Comparison of ENCODE assay signal across 39 cellular contexts in genomic region chr7:101667399-101667798, GRCh38. TPM values are rescaled to one million over a fixed set of nuclear protein-coding genes. Genes with fewer than 3 reads are reported as not detected.
"Had no signal": no experiment of that assay in that cellular context is flagged by ENCODE, and none has a peak within 500 bp of the region (broad histone marks: within the 10 kb centered on the region; RNA-seq: fewer than 3 reads in every experiment).

No MANE protein-coding gene starts in this region.

- DNase-seq: activated B cell treated with CpG ODN at 0.5 μM for 24 hours; activated CD4-positive, alpha-beta memory T cell treated with anti-CD3 and anti-CD28 coated beads for 36 hours; activated CD4-positive, alpha-beta T cell treated with anti-CD3 and anti-CD28 coated beads for 4 hours; activated CD4-positive, alpha-beta T cell treated with anti-CD3 and anti-CD28 coated beads, Interleukin-2, amount 10 ng/mL, durations not matched to agents 24 days and 14 days; activated CD4-positive, alpha-beta T cell treated with anti-CD3 and anti-CD28 coated beads, Interleukin-2, amount 50 U/mL, for 1 hour; activated CD4-positive, alpha-beta T cell treated with anti-CD3 and anti-CD28 coated beads, Interleukin-2, amount 50 U/mL, for 4 hours; activated CD4-positive, CD25-positive, alpha-beta regulatory T cell treated with anti-CD3 and anti-CD28 coated beads, Interleukin-2, amount 50 U/mL, for 72 hours; activated CD8-positive, alpha-beta memory T cell treated with anti-CD3 and anti-CD28 coated beads, Interleukin-2, amount 50 U/mL, for 4 hours; activated CD8-positive, alpha-beta T cell treated with anti-CD3 and anti-CD28 coated beads for 36 hours; activated effector memory CD4-positive, alpha-beta T cell treated with anti-CD3 and anti-CD28 coated beads, Interleukin-2, amount 50 U/mL, for 16 hours; activated gamma-delta T cell treated with Interleukin-2 at 50 U/mL for 16 hours; activated naive CD4-positive, alpha-beta T cell; activated naive CD4-positive, alpha-beta T cell treated with anti-CD3 and anti-CD28 coated beads for 36 hours; activated naive CD4-positive, alpha-beta T cell treated with anti-CD3 and anti-CD28 coated beads, Interleukin-2, amount 50 U/mL, for 16 hours; activated naive CD8-positive, alpha-beta T cell treated with anti-CD3 and anti-CD28 coated beads for 36 hours; activated T-cell treated with anti-CD3 and anti-CD28 coated beads for 4 hours; activated T-cell treated with anti-CD3 and anti-CD28 coated beads, Interleukin-2, amount 50 U/mL, for 1 hour; activated T-cell treated with anti-CD3 and anti-CD28 coated beads, Interleukin-2, amount 50 U/mL, for 4 hours; activated T-cell treated with anti-CD3 and anti-CD28 coated beads, Interleukin-2, amount 50 U/mL, for 72 hours; adrenal gland; amniotic stem cell; aorta; body of pancreas; brain microvascular endothelial cell; central memory CD4-positive, alpha-beta T cell; T-helper 1 cell; T-helper 2 cell; T-helper 9 cell had no signal

- H3K9me3 ChIP-seq: adrenal gland, body of pancreas had no signal

- FAIRE-seq: astrocyte, TTC549 had no signal

- H3K4me3 Mint-ChIP-seq: activated B cell treated with CpG ODN at 0.5 μM for 24 hours; activated CD4-positive, alpha-beta memory T cell treated with anti-CD3 and anti-CD28 coated beads for 36 hours; activated CD4-positive, alpha-beta T cell treated with anti-CD3 and anti-CD28 coated beads, Interleukin-2, amount 10 ng/mL, durations not matched to agents 24 days and 14 days; activated CD8-positive, alpha-beta T cell treated with anti-CD3 and anti-CD28 coated beads for 36 hours; activated naive CD4-positive, alpha-beta T cell treated with anti-CD3 and anti-CD28 coated beads for 36 hours; activated naive CD8-positive, alpha-beta T cell treated with anti-CD3 and anti-CD28 coated beads for 36 hours; activated T-cell treated with anti-CD3 and anti-CD28 coated beads, Interleukin-2, amount 50 U/mL, for 4 hours; activated T-cell treated with anti-CD3 and anti-CD28 coated beads, Interleukin-2, amount 50 U/mL, for 72 hours; activated T-helper 1 cell treated with anti-CD3 and anti-CD28 coated beads, Interleukin-12 subunit alpha, Interleukin-12 subunit beta, Interleukin-2, Interleukin-4 antibody, amounts not matched to agents 30 ng/mL and 10 ng/mL and 1 ng/mL, durations not matched to agents 14 hours and 24 hours and 36 hours; activated T-helper 17 cell treated with anti-CD3 and anti-CD28 coated beads, Interleukin-2, amount 50 U/mL, for 72 hours; T-helper 1 cell treated with Interleukin-12 subunit alpha and Interleukin-12 subunit beta and Interleukin-4 antibody, amounts not matched to agents 30 μg/mL and 1 μg/mL, for 36 hours; T-helper 2 cell treated with Interferon-gamma antibody and Interleukin-4, amounts not matched to agents 5 μg/mL and 100 μg/mL, for 36 hours had no signal

- H3K4me3 ChIP-seq: adrenal gland, body of pancreas, breast epithelium had no signal

- H3K36me3 Mint-ChIP-seq: activated naive CD8-positive, alpha-beta T cell treated with anti-CD3 and anti-CD28 coated beads for 36 hours had no signal

- H3K27me3 Mint-ChIP-seq: activated B cell treated with CpG ODN at 0.5 μM for 24 hours; activated CD4-positive, alpha-beta T cell treated with anti-CD3 and anti-CD28 coated beads, Interleukin-2, amount 10 ng/mL, durations not matched to agents 24 days and 14 days; activated CD8-positive, alpha-beta T cell treated with anti-CD3 and anti-CD28 coated beads for 36 hours had no signal

- H3K27ac ChIP-seq: adrenal gland, body of pancreas, brain microvascular endothelial cell, breast epithelium, VCaP had no signal

- H3K4me1 Mint-ChIP-seq: activated B cell treated with CpG ODN at 0.5 μM for 24 hours; activated CD4-positive, alpha-beta T cell treated with anti-CD3 and anti-CD28 coated beads, Interleukin-2, amount 10 ng/mL, durations not matched to agents 24 days and 14 days; activated naive CD8-positive, alpha-beta T cell treated with anti-CD3 and anti-CD28 coated beads for 36 hours; activated T-helper 17 cell treated with anti-CD3 and anti-CD28 coated beads, Interleukin-2, amount 50 U/mL, for 72 hours had no signal

- H3K27ac Mint-ChIP-seq: activated B cell treated with CpG ODN at 0.5 μM for 24 hours; activated CD4-positive, alpha-beta memory T cell treated with anti-CD3 and anti-CD28 coated beads for 36 hours; activated CD4-positive, alpha-beta T cell treated with anti-CD3 and anti-CD28 coated beads, Interleukin-2, amount 10 ng/mL, durations not matched to agents 24 days and 14 days; activated CD8-positive, alpha-beta T cell treated with anti-CD3 and anti-CD28 coated beads for 36 hours; activated naive CD4-positive, alpha-beta T cell treated with anti-CD3 and anti-CD28 coated beads for 36 hours; activated naive CD4-positive, alpha-beta T cell treated with anti-CD3 and anti-CD28 coated beads, Interleukin-2, amount 50 U/mL, for 72 hours; activated naive CD8-positive, alpha-beta T cell treated with anti-CD3 and anti-CD28 coated beads for 36 hours; activated T-cell treated with anti-CD3 and anti-CD28 coated beads, Interleukin-2, amount 50 U/mL, for 72 hours; activated T-helper 1 cell treated with anti-CD3 and anti-CD28 coated beads, Interleukin-12 subunit alpha, Interleukin-12 subunit beta, Interleukin-2, Interleukin-4 antibody, amounts not matched to agents 30 ng/mL and 10 ng/mL and 1 ng/mL, durations not matched to agents 14 hours and 24 hours and 36 hours; activated T-helper 17 cell treated with anti-CD3 and anti-CD28 coated beads, Interleukin-2, amount 50 U/mL, for 72 hours; T-helper 1 cell treated with Interleukin-12 subunit alpha and Interleukin-12 subunit beta and Interleukin-4 antibody, amounts not matched to agents 30 μg/mL and 1 μg/mL, for 36 hours; T-helper 2 cell treated with Interferon-gamma antibody and Interleukin-4, amounts not matched to agents 5 μg/mL and 100 μg/mL, for 36 hours had no signal

- H3K36me3 ChIP-seq: adrenal gland, brain microvascular endothelial cell, breast epithelium had no signal

- H3K27me3 ChIP-seq: adrenal gland, body of pancreas, brain microvascular endothelial cell had no signal

- H3K4me1 ChIP-seq: adrenal gland, body of pancreas, breast epithelium had no signal

RNA-seq across cellular contexts. Expression of gene MYL10, which starts 38.3 kb away (rescaled TPM):
- total RNA-seq: activated B cell treated with CpG ODN at 0.5 μM for 24 hours; activated CD4-positive, alpha-beta memory T cell treated with anti-CD3 and anti-CD28 coated beads for 36 hours; activated CD4-positive, alpha-beta T cell treated with anti-CD3 and anti-CD28 coated beads, Interleukin-2, amount 10 ng/mL, durations not matched to agents 24 days and 14 days; activated CD8-positive, alpha-beta memory T cell treated with anti-CD3 and anti-CD28 coated beads for 36 hours; activated CD8-positive, alpha-beta T cell treated with anti-CD3 and anti-CD28 coated beads for 36 hours; activated naive CD4-positive, alpha-beta T cell treated with anti-CD3 and anti-CD28 coated beads for 36 hours; activated naive CD4-positive, alpha-beta T cell treated with anti-CD3 and anti-CD28 coated beads, Interleukin-2, amount 50 U/mL, for 72 hours; activated naive CD8-positive, alpha-beta T cell treated with anti-CD3 and anti-CD28 coated beads for 36 hours; activated T-cell treated with anti-CD3 and anti-CD28 coated beads, Interleukin-2, amount 50 U/mL, for 4 hours; activated T-cell treated with anti-CD3 and anti-CD28 coated beads, Interleukin-2, amount 50 U/mL, for 72 hours; activated T-helper 1 cell treated with anti-CD3 and anti-CD28 coated beads, Interleukin-12 subunit alpha, Interleukin-12 subunit beta, Interleukin-2, Interleukin-4 antibody, amounts not matched to agents 30 ng/mL and 10 ng/mL and 1 ng/mL, durations not matched to agents 14 hours and 24 hours and 36 hours; activated T-helper 17 cell treated with anti-CD3 and anti-CD28 coated beads, Interleukin-2, amount 50 U/mL, for 72 hours; adrenal gland; aorta; body of pancreas; breast epithelium; cardiac septum had no signal
- polyA plus RNA-seq: adrenal gland, aorta had no signal
